ENCODE assay signal across 10 cellular contexts in genomic region chr6:12911387-12911960, GRCh38.
A peak's percentile ranks its signal among the peaks of the same experiment; 100 is the strongest.
DNase-seq lines count a peak whose midpoint lies in the region; ATAC-seq and TF ChIP-seq lines count a peak whose summit lies in the region.
"Had no signal": no experiment of that assay in that cellular context is flagged by ENCODE, and none has a peak within 500 bp of the region (broad histone marks: within the 10 kb centered on the region; RNA-seq: fewer than 3 reads in every experiment).

No MANE protein-coding gene starts in this region.

- peaks cover 20% of the 10 kb centered on the region for H3K27me3 Mint-ChIP-seq in activated CD8-positive, alpha-beta memory T cell treated with anti-CD3 and anti-CD28 coated beads, Interleukin-2, amount 10 ng/mL, durations not matched to agents 7 days and 5 days

- no peaks in the 10 kb centered on the region for H3K36me3 ChIP-seq in WERI-Rb-1

- CTCF ChIA-PET in activated CD8-positive, alpha-beta memory T cell treated with anti-CD3 and anti-CD28 coated beads, Interleukin-2, amount 10 ng/mL, durations not matched to agents 7 days and 5 days (lab: Charles Lee): interaction anchor here (0.7 to 1.7 kb wide), 13 partner anchors 10 to 421 kb away, joined by 3 to 9 read pairs (median 3); partner anchors contain the start of gene TBC1D7

- ATAC-seq in GM18867 (IDR thresholded peaks at IDR 0.05; ENCODE audit: unreplicated experiment): no peak
- no peak for ATAC-seq in activated CD8-positive, alpha-beta memory T cell treated with anti-CD3 and anti-CD28 coated beads, Interleukin-2, amount 10 ng/mL, durations not matched to agents 7 days and 5 days
- ATAC-seq: naive thymus-derived CD8-positive, alpha-beta T cell had no signal

- TF ChIP-seq POLR2A in NB4 (IDR thresholded peaks at IDR 0.05; ENCODE audit: extremely low read depth, insufficient read length): no peak

- TF ChIP-seq CTCF in NB4 (IDR thresholded peaks at IDR 0.05; ENCODE audit: low read depth, low read length) (peak; percentile 47), WERI-Rb-1 (IDR thresholded peaks at IDR 0.05; ENCODE audit: low read depth, low read length) (peak; percentile 41; the same call in 1 of the 2 replicates)

- peak; percentile 67 for DNase-seq in GM03348 (ENCODE audit: low spot score)
- DNase-seq in NB4 (ENCODE audit: low read depth): peak; percentile 70
- DNase-seq in WERI-Rb-1: no peak
- DNase-seq in kidney tubule cell (ENCODE audit: low spot score): peak; percentile 43
- no peak for DNase-seq in 8988T
- no peak for DNase-seq in activated CD8-positive, alpha-beta memory T cell treated with anti-CD3 and anti-CD28 coated beads, Interleukin-2, amount 10 ng/mL, durations not matched to agents 7 days and 5 days
- DNase-seq in KG1 (lab: John Stamatoyannopoulos, UW): no peak

- no peaks in the 10 kb centered on the region for H3K9me3 ChIP-seq in WERI-Rb-1 (ENCODE audit: severe bottlenecking)

- no peak overlapping the region for H3K27ac Mint-ChIP-seq in activated CD8-positive, alpha-beta memory T cell treated with anti-CD3 and anti-CD28 coated beads, Interleukin-2, amount 10 ng/mL, durations not matched to agents 7 days and 5 days
- H3K27ac Mint-ChIP-seq: naive thymus-derived CD8-positive, alpha-beta T cell; T-helper 1 cell treated with Interleukin-12 subunit alpha and Interleukin-12 subunit beta and Interleukin-4 antibody, amounts not matched to agents 30 μg/mL and 1 μg/mL, for 36 hours had no signal

- no peaks in the 10 kb centered on the region for H3K9me3 Mint-ChIP-seq in activated CD8-positive, alpha-beta memory T cell treated with anti-CD3 and anti-CD28 coated beads, Interleukin-2, amount 10 ng/mL, durations not matched to agents 7 days and 5 days (ENCODE audit: low read depth)
- H3K9me3 Mint-ChIP-seq: naive thymus-derived CD8-positive, alpha-beta T cell; T-helper 1 cell treated with Interleukin-12 subunit alpha and Interleukin-12 subunit beta and Interleukin-4 antibody, amounts not matched to agents 30 μg/mL and 1 μg/mL, for 36 hours had no signal

- no peaks in the 10 kb centered on the region for H3K27me3 ChIP-seq in WERI-Rb-1 (ENCODE audit: insufficient read depth, low read depth, severe bottlenecking)

- no peaks in the 10 kb centered on the region for H3K4me1 Mint-ChIP-seq in activated CD8-positive, alpha-beta memory T cell treated with anti-CD3 and anti-CD28 coated beads, Interleukin-2, amount 10 ng/mL, durations not matched to agents 7 days and 5 days
- H3K4me1 Mint-ChIP-seq: naive thymus-derived CD8-positive, alpha-beta T cell had no signal

- H3K36me3 Mint-ChIP-seq in activated CD8-positive, alpha-beta memory T cell treated with anti-CD3 and anti-CD28 coated beads, Interleukin-2, amount 10 ng/mL, durations not matched to agents 7 days and 5 days: no peaks in the 10 kb centered on the region
- H3K36me3 Mint-ChIP-seq: naive thymus-derived CD8-positive, alpha-beta T cell had no signal

- H3K27ac ChIP-seq in WERI-Rb-1: no peak overlapping the region

- no peak overlapping the region for H3K4me3 Mint-ChIP-seq in activated CD8-positive, alpha-beta memory T cell treated with anti-CD3 and anti-CD28 coated beads, Interleukin-2, amount 10 ng/mL, durations not matched to agents 7 days and 5 days
- H3K4me3 Mint-ChIP-seq: naive thymus-derived CD8-positive, alpha-beta T cell; T-helper 1 cell treated with Interleukin-12 subunit alpha and Interleukin-12 subunit beta and Interleukin-4 antibody, amounts not matched to agents 30 μg/mL and 1 μg/mL, for 36 hours had no signal

- H3K4me3 ChIP-seq in NB4 (ENCODE audit: low read depth, low read length): no peak overlapping the region
- no peak overlapping the region for H3K4me3 ChIP-seq in WERI-Rb-1 (ENCODE audit: low read depth, low read length)

Comparison
In these comparisons a context has a peak if more than half of its experiments do, and no peak if none do; other contexts are left out.
1. DNase-seq: peak in GM03348 (single experiment), NB4 (single experiment) and kidney tubule cell (single experiment); none in WERI-Rb-1 (single experiment), 8988T (single experiment), activated CD8-positive, alpha-beta memory T cell treated with anti-CD3 and anti-CD28 coated beads, Interleukin-2, amount 10 ng/mL, durations not matched to agents 7 days and 5 days (single experiment) and KG1 (single experiment).